ENCODE assay signal across 8 cellular contexts in the genomic region with DNA sequence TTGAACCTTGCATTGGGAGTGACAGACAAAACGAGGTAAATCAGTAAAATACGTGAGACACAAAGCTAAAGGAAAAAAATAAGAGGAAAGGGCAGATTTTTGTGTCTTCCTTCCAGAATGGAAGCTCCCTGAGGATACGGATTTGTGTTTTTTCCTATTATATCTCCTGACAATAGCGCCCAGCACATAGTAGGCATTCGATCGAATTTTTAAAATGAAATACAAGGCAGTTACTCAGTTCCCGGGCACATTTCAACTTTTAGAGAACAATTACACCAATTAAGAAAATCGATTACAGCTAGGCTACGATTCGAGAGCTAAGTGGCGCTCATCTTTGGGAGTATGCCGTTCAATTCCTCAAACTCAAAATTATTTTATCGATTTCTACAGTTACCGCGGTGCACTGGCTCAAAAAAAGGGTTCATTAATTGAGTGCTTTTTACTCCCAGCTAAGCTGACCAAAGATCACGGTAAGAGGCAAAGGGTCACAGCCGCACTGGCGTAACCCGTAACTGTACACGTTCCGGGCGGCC. TPM values are rescaled to one million over a fixed set of nuclear protein-coding genes. Genes with fewer than 3 reads are reported as not detected.
DNase-seq lines count a peak whose midpoint lies in the region; ATAC-seq and TF ChIP-seq lines count a peak whose summit lies in the region.

No MANE protein-coding gene starts in this region.

- no peak for TF ChIP-seq POLR2A in erythroblast (IDR thresholded peaks at IDR 0.05; ENCODE audit: low read length)

- H3K9me3 ChIP-seq in Karpas-422 (ENCODE audit: low read length), result no peaks in the 10 kb centered on the region

- DNase-seq in CD14-positive monocyte (ENCODE audit: low spot score), result no peak
- DNase-seq in Karpas-422, result no peak
- DNase-seq in coronary artery (ENCODE audit: low spot score), result no peak
- no peak for DNase-seq in nephron progenitor cell
- DNase-seq in RPMI8226, result no peak
- DNase-seq in erythroblast (lab: John Stamatoyannopoulos, UW), result no peak
- no peak for DNase-seq in activated gamma-delta T cell treated with Interleukin-2 at 50 U/mL for 16 hours

- H3K4me2 ChIP-seq in Karpas-422 (ENCODE audit: low read depth, low read length, poor library complexity, severe bottlenecking), result peak overlapping the region; percentile 77

- H2AFZ ChIP-seq in Karpas-422 (ENCODE audit: low read length), result no peak overlapping the region; the same call in 1 of the 2 replicates

- no peaks in the 10 kb centered on the region for H3K9me2 ChIP-seq in Karpas-422 (replicated peaks; ENCODE audit: insufficient read depth, low read length)

- H3K4me3 ChIP-seq in Karpas-422 (ENCODE audit: low read length), result peak overlapping the region; percentile 89
- peak overlapping the region; percentile 74 for H3K4me3 ChIP-seq in coronary artery

- peaks cover 27% of the 10 kb centered on the region for H3K4me1 ChIP-seq in Karpas-422 (ENCODE audit: low read length)

- 0 out of 2 replicates have a peak, but pooled peaks cover 4% of the 10 kb centered on the region for H3K36me3 ChIP-seq in Karpas-422 (ENCODE audit: insufficient read depth, low read length)

- peak overlapping the region; percentile 80 for H3K9ac ChIP-seq in Karpas-422 (ENCODE audit: low read length)

- peaks cover 0 to 2% (median 0%) of the 10 kb centered on the region in 7 donors for H3K9me3 Mint-ChIP-seq in CD14-positive monocyte
- H3K9me3 Mint-ChIP-seq in nephron progenitor cell, result peaks cover 21% of the 10 kb centered on the region

- peak overlapping the region; percentile 89 to 98 (median 96) for H3K27ac Mint-ChIP-seq in CD14-positive monocyte
- H3K27ac Mint-ChIP-seq in nephron progenitor cell, result peak overlapping the region; percentile 98

- TF ChIP-seq CTCF in CD14-positive monocyte (IDR thresholded peaks at IDR 0.05), result no peak
- no peak for TF ChIP-seq CTCF in coronary artery (IDR thresholded peaks at IDR 0.05)
- no peak for TF ChIP-seq CTCF in nephron progenitor cell (IDR thresholded peaks at IDR 0.05)

- H3K27me3 ChIP-seq in Karpas-422 (ENCODE audit: low read length), result no peaks in the 10 kb centered on the region

- peak overlapping the region; percentile 97 to 98 for H3K4me3 Mint-ChIP-seq in CD14-positive monocyte
- H3K4me3 Mint-ChIP-seq in nephron progenitor cell, result peak overlapping the region; percentile 96

- no peaks in the 10 kb centered on the region for H4K20me1 ChIP-seq in Karpas-422 (ENCODE audit: insufficient read depth, low read depth, low read length)

- H3K27me3 Mint-ChIP-seq in CD14-positive monocyte (ENCODE audit: low read depth in 3 of 3), result peaks cover 0 to 4% (median 0%) of the 10 kb centered on the region in 3 donors
- peaks cover 2% of the 10 kb centered on the region for H3K27me3 Mint-ChIP-seq in nephron progenitor cell (ENCODE audit: low read depth, poor library complexity)

- peaks cover 75% of the 10 kb centered on the region for H3K79me2 ChIP-seq in Karpas-422 (ENCODE audit: low read length)

- peaks cover 9 to 12% of the 10 kb centered on the region in 2 donors for H3K36me3 Mint-ChIP-seq in CD14-positive monocyte
- peaks cover 29% of the 10 kb centered on the region for H3K36me3 Mint-ChIP-seq in nephron progenitor cell (ENCODE audit: low read depth)

- H3K27ac ChIP-seq in Karpas-422 (ENCODE audit: low read length) (peak overlapping the region; percentile 40; the same call in 1 of the 2 replicates), coronary artery (peak overlapping the region; percentile 78 to 93)

- ATAC-seq in GM18498 (IDR thresholded peaks at IDR 0.05; ENCODE audit: unreplicated experiment), result no peak

- intact Hi-C loops in CD14-positive monocyte (cut with micrococcal nuclease), result loop anchor here (5.0 kb wide), 2 partner anchors 41 to 59 kb away; a partner anchor contains a TSS

- peaks cover 39% of the 10 kb centered on the region for H3K4me1 Mint-ChIP-seq in CD14-positive monocyte
- H3K4me1 Mint-ChIP-seq in nephron progenitor cell, result peaks cover 45% of the 10 kb centered on the region

RNA-seq across cellular contexts. Expression of a gene that starts 0.4 kb away (rescaled TPM):
- 1 to 10 TPM; 5.7 to 6.6 TPM for polyA plus RNA-seq in CD14-positive monocyte
- total RNA-seq in Karpas-422 (2014; rRNA removed; shearing (Covaris generic); ENCODE audit: low replicate concordance), result 25.3 and 31.0 TPM in 2 replicates

RNA-seq across cellular contexts. Expression of a gene that starts 42.3 kb away (rescaled TPM):
- 1 to 10 TPM; 6.3 to 7.0 TPM for polyA plus RNA-seq in CD14-positive monocyte
- not detected in 2 replicates for total RNA-seq in Karpas-422 (2014; rRNA removed; shearing (Covaris generic); ENCODE audit: low replicate concordance)
